In the genomic region with DNA sequence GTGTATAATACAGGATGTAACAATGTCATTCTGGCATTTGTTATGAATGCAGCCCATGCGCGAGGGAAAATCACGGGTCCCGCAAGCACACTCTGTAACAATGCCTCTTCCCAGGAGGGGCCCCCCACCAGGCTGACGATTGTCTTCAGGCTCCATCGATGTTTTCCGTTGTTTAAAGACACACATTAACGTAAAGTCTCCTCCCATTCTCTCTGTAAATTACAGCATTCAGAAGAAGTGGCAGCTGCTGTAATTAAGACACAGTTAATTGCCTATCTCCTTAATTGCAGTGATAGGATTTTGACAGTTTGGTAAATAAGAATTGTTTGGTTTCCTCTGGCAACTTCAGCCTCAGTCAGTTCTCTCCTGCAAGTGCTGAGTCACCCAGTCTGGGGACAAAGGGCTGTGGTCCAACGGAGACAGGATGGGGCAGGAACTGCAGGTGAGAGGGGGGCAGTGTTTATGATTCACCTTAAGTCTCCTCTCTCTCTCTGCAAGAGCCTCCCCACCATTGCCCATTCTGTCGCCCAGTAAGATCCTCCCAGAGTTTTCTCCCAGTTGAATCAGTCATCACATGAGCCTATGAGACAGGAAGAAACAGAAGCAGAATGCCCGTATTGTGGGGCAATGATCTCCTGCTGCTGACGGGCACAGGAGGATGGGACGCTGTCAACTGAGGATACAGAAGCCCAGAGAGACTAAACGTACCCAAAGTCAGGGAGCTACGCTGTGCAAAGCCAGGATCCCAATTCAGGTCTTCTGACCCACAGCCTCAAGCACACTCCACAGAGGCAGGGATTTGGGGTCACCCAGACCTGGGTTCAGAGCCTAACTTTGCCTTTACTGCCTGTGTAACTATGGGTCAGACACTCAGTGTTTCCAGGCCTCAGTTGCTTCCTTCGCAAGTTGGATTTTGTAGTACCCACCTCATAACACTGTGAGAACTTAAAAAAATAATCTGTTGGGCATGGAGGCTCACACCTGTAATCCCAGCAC, we compare ENCODE assay signal across 8 cellular contexts.
DNase-seq lines count a peak whose midpoint lies in the region; FAIRE-seq and TF ChIP-seq lines count a peak whose summit lies in the region.

No MANE protein-coding gene starts in this region.

- H3K79me2 ChIP-seq in H1 (ENCODE audit: control insufficient read depth in 1 of 2, insufficient read depth in 2 of 2, low read length in 2 of 2) (no peaks in the 10 kb centered on the region), trophoblast cell (ENCODE audit: control insufficient read depth, insufficient read depth, low read length, poor library complexity) (no peaks in the 10 kb centered on the region)

- H4K12ac ChIP-seq in trophoblast cell (ENCODE audit: low read depth, low read length) = peak overlapping the region; percentile 45

- H2AFZ ChIP-seq in H1 (ENCODE audit: low read length) (peak overlapping the region; percentile 41; the same call in 1 of the 2 replicates), trophoblast cell (ENCODE audit: insufficient read depth, low read length, poor library complexity) (no peak overlapping the region)

- no peak overlapping the region for H3K56ac ChIP-seq in H1 (replicated peaks; ENCODE audit: insufficient read length, low read depth, low read length)

- H3K4ac ChIP-seq in H1 (replicated peaks; ENCODE audit: insufficient read length, low read depth, low read length) (peak overlapping the region; percentile 28), trophoblast cell (ENCODE audit: low read depth, low read length) (peak overlapping the region; percentile 49)

- H2BK5ac ChIP-seq in H1 (ENCODE audit: low read depth, low read length) (peak overlapping the region; percentile 81; the same call in 1 of the 2 replicates), trophoblast cell (ENCODE audit: low read depth, low read length, poor library complexity) (peak overlapping the region; percentile 35)

- 0 out of 2 replicates have a peak overlapping the region, but pooled peaks have one; percentile 1 for H2BK15ac ChIP-seq in H1 (ENCODE audit: low read length)

- H3K27me3 ChIP-seq in H1 (replicated peaks in 1 of 4; ENCODE audit: control insufficient read depth in 3 of 4, extremely low read depth in 1 of 4, insufficient read depth in 3 of 4, low read length in 3 of 4) (no peaks in the 10 kb centered on the region), trophoblast cell (ENCODE audit: insufficient read depth, low read length) (no peaks in the 10 kb centered on the region), BE2C (no peaks in the 10 kb centered on the region)

- H4K5ac ChIP-seq in H1 (ENCODE audit: insufficient read length, low read depth, low read length) = peak overlapping the region; percentile 82

- H3K36me3 ChIP-seq in H1 (ENCODE audit: control insufficient read depth in 2 of 4, insufficient read depth in 4 of 4, low read length in 3 of 4) (no peaks in the 10 kb centered on the region), trophoblast cell (ENCODE audit: control insufficient read depth in 1 of 2, insufficient read depth in 2 of 2, low read length in 2 of 2) (no peaks in the 10 kb centered on the region), BE2C (no peaks in the 10 kb centered on the region)

- H3K27ac ChIP-seq in H1 (ENCODE audit: low read depth, low read length) = peak overlapping the region; percentile 32; the same call in 1 of the 2 replicates
- H3K27ac ChIP-seq in trophoblast cell (ENCODE audit: low read depth, low read length) = no peak overlapping the region

- H2BK120ac ChIP-seq in H1 (replicated peaks; ENCODE audit: low read depth, low read length) (peak overlapping the region; percentile 85), trophoblast cell (ENCODE audit: insufficient read depth, low read length, poor library complexity) (peak overlapping the region; percentile 77)

- H3K4me2 ChIP-seq in H1 (ENCODE audit: insufficient read depth in 1 of 2, low read depth in 2 of 2, low read length in 2 of 2) (peak overlapping the region; percentile 31 to 35), trophoblast cell (ENCODE audit: low read length) (no peak overlapping the region)

- 32% methylated on average over 16 of the region's 16 CpGs; no CpG with 5 or more reads in 1 of the 2 experiments for WGBS in H1 (ENCODE audit: extremely low coverage in 1 of 2, insufficient coverage in 1 of 2, insufficient read length in 1 of 2, insufficient replicate concordance in 2 of 2, low coverage in 1 of 2, low lambda C conversion rate in 2 of 2, missing lambda C conversion rate in 1 of 2), 2 experiments
- no CpG with 5 or more reads among the region's 16 CpGs for WGBS in trophoblast cell (ENCODE audit: extremely low coverage, insufficient coverage, insufficient read length)

- CTCF ChIA-PET in H1 (lab: Charles Lee; ENCODE audit: partially characterized antibody) = interaction anchor here (0.6 kb wide), 1 partner anchor 1906 kb away, joined by 3 read pairs; no protein-coding TSS in a partner anchor

- H3K9ac ChIP-seq in H1 (replicated peaks in 1 of 4; ENCODE audit: extremely low read depth in 1 of 4, low read depth in 3 of 4, low read length in 3 of 4) (peak overlapping the region in 1 of 4 experiments; percentile 42; a peak in 3 of 7 replicates), trophoblast cell (ENCODE audit: low read length) (no peak overlapping the region)

- H3K23ac ChIP-seq in H1 (ENCODE audit: insufficient read length) = no peak overlapping the region
- no peak overlapping the region for H3K23ac ChIP-seq in trophoblast cell (ENCODE audit: low read length)

- H3K9me3 ChIP-seq in H1 (ENCODE audit: insufficient read depth in 2 of 2, low read depth in 1 of 2, low read length in 1 of 2) (no peaks in the 10 kb centered on the region), trophoblast cell (ENCODE audit: insufficient read depth, low read depth, low read length) (no peaks in the 10 kb centered on the region), BE2C (no peaks in the 10 kb centered on the region)

- no peaks in the 10 kb centered on the region for H4K20me1 ChIP-seq in H1 (replicated peaks in 1 of 2; ENCODE audit: control insufficient read depth in 1 of 2, insufficient read depth in 2 of 2, low read length in 2 of 2)

- 0 out of 2 replicates have a peak overlapping the region, but pooled peaks have one; percentile 29 for H2AK5ac ChIP-seq in H1 (ENCODE audit: low read depth, low read length)
- H2AK5ac ChIP-seq in trophoblast cell (ENCODE audit: low read length) = peak overlapping the region; percentile 77

- no peak for TF ChIP-seq RAD21 in H1 (IDR thresholded peaks at IDR 0.05 in 1 of 2, conservative IDR thresholded peaks at IDR 0.05 in 1 of 2; ENCODE audit: low read depth in 2 of 2, low read length in 2 of 2)

- H3K18ac ChIP-seq in H1 (ENCODE audit: extremely low read depth, low read length) (peak overlapping the region; percentile 21), trophoblast cell (ENCODE audit: low read length) (peak overlapping the region; percentile 11)

- 0 out of 8 replicates have a peak overlapping the region, but pooled peaks of 1 of the 4 experiments have one; percentile 6 for H3K4me3 ChIP-seq in H1 (ENCODE audit: extremely low read depth in 1 of 4, insufficient read depth in 2 of 4, low read depth in 3 of 4, low read length in 4 of 4)
- no peak overlapping the region for H3K4me3 ChIP-seq in trophoblast cell (ENCODE audit: low read depth, low read length)
- no peak overlapping the region for H3K4me3 ChIP-seq in BE2C (ENCODE audit: low read depth, low read length)

- no peak for TF ChIP-seq POLR2A in H1 (IDR thresholded peaks at IDR 0.05; ENCODE audit: control extremely low read depth in 1 of 2, low read depth in 2 of 2, low read length in 2 of 2)

- H3K4me1 ChIP-seq in H1 (replicated peaks in 1 of 4; ENCODE audit: control insufficient read depth in 3 of 4, insufficient read depth in 4 of 4, low read length in 3 of 4) (peaks cover 7 to 17% (median 10%) of the 10 kb centered on the region in 4 experiments; a peak in 6 of 7 replicates), trophoblast cell (ENCODE audit: control insufficient read depth in 1 of 2, insufficient read depth in 2 of 2, low read length in 2 of 2) (peaks cover 6 to 8% of the 10 kb centered on the region in 2 experiments), BE2C (no peaks in the 10 kb centered on the region)

- H2BK12ac ChIP-seq in H1 (ENCODE audit: low read depth, low read length) (peak overlapping the region; percentile 96), trophoblast cell (ENCODE audit: low read length) (peak overlapping the region; percentile 86)

- TF ChIP-seq CTCF in H1 (IDR thresholded peaks at IDR 0.05; ENCODE audit: control extremely low read depth in 1 of 3, insufficient read depth in 1 of 3, low read depth in 1 of 3, low read length in 3 of 3) (no peak), BE2C (IDR thresholded peaks at IDR 0.05; ENCODE audit: low read depth, low read length) (no peak)

- POLR2A ChIA-PET in H1 (lab: Charles Lee; ENCODE audit: partially characterized antibody) = interaction anchor here (0.6 to 1.4 kb wide), 3 partner anchors 10 to 29 kb away, joined by 3 read pairs; no protein-coding TSS in a partner anchor

- H3K14ac ChIP-seq in H1 (ENCODE audit: insufficient read length) = no peak overlapping the region
- H3K14ac ChIP-seq in trophoblast cell (ENCODE audit: low read length) = peak overlapping the region; percentile 31

- H2BK20ac ChIP-seq in H1 (ENCODE audit: low read length) = peak overlapping the region; percentile 94

- H4K8ac ChIP-seq in H1 (ENCODE audit: extremely low read depth, insufficient read depth, low read length) = no peak overlapping the region; the same call in none of the 2 replicates
- H4K8ac ChIP-seq in trophoblast cell (ENCODE audit: low read depth, low read length) = peak overlapping the region; percentile 58

- TF ChIP-seq EP300 in H1 (IDR thresholded peaks at IDR 0.05; ENCODE audit: borderline replicate concordance in 1 of 2, low read depth in 2 of 2, low read length in 2 of 2) = no peak

- DNase-seq in activated gamma-delta T cell treated with Interleukin-2 at 50 U/mL for 16 hours (peak; percentile 45), activated gamma-delta T cell (lab: John Stamatoyannopoulos, UW) (no peak), NOMO-1 treated with DMSO at 0.1 percent for 48 hours (lab: John Stamatoyannopoulos, UW; ENCODE audit: unreplicated experiment) (peak; percentile 83), H1 (ENCODE audit: low read depth in 1 of 2, low spot score in 2 of 2) (peak; percentile 59 to 66), trophoblast cell (peak; percentile 59 to 72), BE2C (no peak), middle frontal gyrus (ENCODE audit: extremely low spot score, low spot score) (no peak)
- no peak for DNase-seq in stimulated activated naive CD4-positive, alpha-beta T cell treated with Interleukin-2 at 50 U/mL for 16 hours (lab: John Stamatoyannopoulos, UW)

- H3K23me2 ChIP-seq in H1 (ENCODE audit: low read depth, low read length) = no peaks in the 10 kb centered on the region

- peak overlapping the region; percentile 95 for H4K91ac ChIP-seq in H1 (replicated peaks; ENCODE audit: insufficient read length, low read length)
- H4K91ac ChIP-seq in trophoblast cell (ENCODE audit: low read depth, low read length) = peak overlapping the region; percentile 13

- no peak for FAIRE-seq in H1 (lab: Jason Lieb, UNC)

- H3K79me1 ChIP-seq in H1 (ENCODE audit: low read depth, low read length) = no peaks in the 10 kb centered on the region
- peaks cover 4% of the 10 kb centered on the region for H3K79me1 ChIP-seq in trophoblast cell (ENCODE audit: low read length)

TF ChIP-seq in H1, 55 proteins besides CTCF, POLR2A, EP300 and RAD21 (continues in another document):
- TF ChIP-seq MAFK (IDR thresholded peaks at IDR 0.05; ENCODE audit: low read depth, low read length) (peak; percentile 92), RBBP5 (IDR thresholded peaks at IDR 0.05; ENCODE audit: borderline replicate concordance, low read depth, low read length) (no peak)

Comparison
In these comparisons a context has a peak if more than half of its experiments do, and no peak if none do; other contexts are left out.
1. DNase-seq: peak in activated gamma-delta T cell treated with Interleukin-2 at 50 U/mL for 16 hours (single experiment), NOMO-1 treated with DMSO at 0.1 percent for 48 hours (single experiment), H1 (2 of 2) and trophoblast cell (2 of 2); none in activated gamma-delta T cell (single experiment), BE2C (single experiment), stimulated activated naive CD4-positive, alpha-beta T cell treated with Interleukin-2 at 50 U/mL for 16 hours (single experiment) and middle frontal gyrus (single experiment).